ENCODE assay signal across 8 cellular contexts in the genomic region with DNA sequence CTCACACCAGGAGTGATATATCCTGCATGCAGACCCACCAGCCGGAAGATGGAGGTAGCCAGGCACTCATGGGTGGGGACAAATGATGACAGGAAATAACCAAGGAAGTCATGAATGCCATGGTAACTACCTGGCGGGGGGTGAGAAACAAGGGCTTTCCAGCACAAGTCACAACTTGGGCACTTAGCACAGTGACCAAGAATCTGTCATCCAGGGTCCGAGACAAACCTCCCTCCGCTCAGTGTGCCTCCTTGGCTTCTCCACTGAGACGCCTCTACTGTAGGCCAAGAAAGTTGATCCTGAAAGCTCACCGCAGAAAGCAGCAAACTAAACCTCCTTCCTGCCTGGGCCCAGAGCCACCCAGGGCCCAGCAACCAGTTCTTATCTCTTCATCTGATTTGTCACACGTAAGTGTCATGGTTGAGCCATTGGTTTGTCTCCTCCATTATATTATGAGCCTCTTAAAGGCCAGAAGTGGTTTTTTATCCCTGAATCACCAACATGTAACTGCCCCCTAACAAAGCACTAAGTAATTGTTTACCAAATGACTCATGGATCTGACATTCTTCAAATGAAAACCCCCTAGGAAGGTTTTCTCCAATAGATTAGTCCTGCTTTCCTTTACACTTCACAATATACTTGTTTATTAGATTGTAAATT.
A peak's percentile ranks its signal among the peaks of the same experiment; 100 is the strongest.
DNase-seq lines count a peak whose midpoint lies in the region; ATAC-seq and TF ChIP-seq lines count a peak whose summit lies in the region.

No MANE protein-coding gene starts in this region.

- DNase-seq in AG08396 (ENCODE audit: low spot score) (peak; percentile 44), MG63 (peak; percentile 79), fibroblast of lung (ENCODE audit: low read depth in 2 of 2) (peak; percentile 78 to 99), NCI-H524 treated with DMSO at 0.1 percent for 48 hours (lab: John Stamatoyannopoulos, UW) (no peak), NCI-H1694 treated with DMSO at 0.1 percent for 48 hours (lab: John Stamatoyannopoulos, UW) (no peak), lower lobe of right lung (no peak)
- DNase-seq in activated CD8-positive, alpha-beta memory T cell treated with anti-CD3 and anti-CD28 coated beads, Interleukin-2, amount 10 ng/mL, durations not matched to agents 7 days and 5 days = peak; percentile 74
- DNase-seq in stimulated activated CD8-positive, alpha-beta memory T cell treated with anti-CD3 and anti-CD28 coated beads, Interleukin-15, amount 100 ng/mL, for 48 hours (ENCODE audit: low read depth in 2 of 2) = peak; percentile 31 to 54

- no peak overlapping the region for H3K9ac ChIP-seq in fibroblast of lung (ENCODE audit: insufficient read depth, low read length)

- H3K79me2 ChIP-seq in fibroblast of lung (ENCODE audit: control insufficient read depth, insufficient read depth, low read length) = no peaks in the 10 kb centered on the region

- H3K4me3 ChIP-seq in MG63 = no peak overlapping the region
- H3K4me3 ChIP-seq in fibroblast of lung (replicated peaks in 1 of 4; ENCODE audit: control extremely low read depth in 1 of 4, insufficient read depth in 1 of 4, low read depth in 3 of 4, low read length in 4 of 4) = no peak overlapping the region
- H3K4me3 ChIP-seq in lower lobe of right lung = no peak overlapping the region

- H3K4me2 ChIP-seq in fibroblast of lung (ENCODE audit: extremely low read depth, insufficient read depth, low read length) = no peak overlapping the region

- H3K4me1 ChIP-seq in fibroblast of lung (ENCODE audit: control insufficient read depth, extremely low read depth, insufficient read depth, low read length) (peaks cover 4% of the 10 kb centered on the region), lower lobe of right lung (peaks cover 5% of the 10 kb centered on the region)

- no peaks in the 10 kb centered on the region for H3K27me3 ChIP-seq in MG63
- H3K27me3 ChIP-seq in fibroblast of lung (ENCODE audit: control insufficient read depth, insufficient read depth, low read length) = peaks cover 6% of the 10 kb centered on the region
- no peaks in the 10 kb centered on the region for H3K27me3 ChIP-seq in lower lobe of right lung (ENCODE audit: low read depth)

- H3K36me3 ChIP-seq in MG63 = no peaks in the 10 kb centered on the region
- H3K36me3 ChIP-seq in fibroblast of lung (ENCODE audit: control insufficient read depth, insufficient read depth, low read length) = no peaks in the 10 kb centered on the region
- no peaks in the 10 kb centered on the region for H3K36me3 ChIP-seq in lower lobe of right lung

- H3K27ac ChIP-seq in fibroblast of lung (ENCODE audit: insufficient read depth, low read length) = no peak overlapping the region
- H3K27ac ChIP-seq in lower lobe of right lung = no peak overlapping the region

- no peaks in the 10 kb centered on the region for H4K20me1 ChIP-seq in fibroblast of lung (ENCODE audit: control insufficient read depth, extremely low read depth, insufficient read depth, low read length)

- no peaks in the 10 kb centered on the region for H3K27me3 Mint-ChIP-seq in activated CD8-positive, alpha-beta memory T cell treated with anti-CD3 and anti-CD28 coated beads, Interleukin-2, amount 10 ng/mL, durations not matched to agents 7 days and 5 days

- H3K27ac Mint-ChIP-seq in activated CD8-positive, alpha-beta memory T cell treated with anti-CD3 and anti-CD28 coated beads, Interleukin-2, amount 10 ng/mL, durations not matched to agents 7 days and 5 days = peak overlapping the region; percentile 94

- H2AFZ ChIP-seq in fibroblast of lung (ENCODE audit: low read length) = no peak overlapping the region

- H3K9me3 ChIP-seq in MG63 = no peaks in the 10 kb centered on the region
- H3K9me3 ChIP-seq in fibroblast of lung (ENCODE audit: control insufficient read depth, insufficient read depth, low read depth, low read length) = no peaks in the 10 kb centered on the region
- no peaks in the 10 kb centered on the region for H3K9me3 ChIP-seq in lower lobe of right lung

- TF ChIP-seq CTCF in fibroblast of lung (conservative IDR thresholded peaks at IDR 0.05 in 1 of 2, IDR thresholded peaks at IDR 0.05 in 1 of 2; ENCODE audit: low read depth in 1 of 2, low read length in 2 of 2) = no peak
- TF ChIP-seq CTCF in lower lobe of right lung (IDR thresholded peaks at IDR 0.05) = no peak

- peak overlapping the region; percentile 47 for H3K4me3 Mint-ChIP-seq in activated CD8-positive, alpha-beta memory T cell treated with anti-CD3 and anti-CD28 coated beads, Interleukin-2, amount 10 ng/mL, durations not matched to agents 7 days and 5 days

- peak; percentile 80 for ATAC-seq in activated CD8-positive, alpha-beta memory T cell treated with anti-CD3 and anti-CD28 coated beads, Interleukin-2, amount 10 ng/mL, durations not matched to agents 7 days and 5 days
- ATAC-seq in lower lobe of right lung = no peak

- CTCF ChIA-PET in activated CD8-positive, alpha-beta memory T cell treated with anti-CD3 and anti-CD28 coated beads, Interleukin-2, amount 10 ng/mL, durations not matched to agents 7 days and 5 days (lab: Charles Lee) = interaction anchor here (1.5 kb wide), 1 partner anchor 148 kb away, joined by 3 read pairs; no protein-coding TSS in a partner anchor

- peaks cover 39% of the 10 kb centered on the region for H3K4me1 Mint-ChIP-seq in activated CD8-positive, alpha-beta memory T cell treated with anti-CD3 and anti-CD28 coated beads, Interleukin-2, amount 10 ng/mL, durations not matched to agents 7 days and 5 days

- H3K36me3 Mint-ChIP-seq in activated CD8-positive, alpha-beta memory T cell treated with anti-CD3 and anti-CD28 coated beads, Interleukin-2, amount 10 ng/mL, durations not matched to agents 7 days and 5 days = peaks cover 48% of the 10 kb centered on the region

- intact Hi-C loops in lower lobe of right lung (cut with DNase I) = no loop called here

- peaks cover 11% of the 10 kb centered on the region for H3K9me3 Mint-ChIP-seq in activated CD8-positive, alpha-beta memory T cell treated with anti-CD3 and anti-CD28 coated beads, Interleukin-2, amount 10 ng/mL, durations not matched to agents 7 days and 5 days (ENCODE audit: low read depth)

Comparison
In these comparisons a context has a peak if more than half of its experiments do, and no peak if none do; other contexts are left out.
1. DNase-seq: peak in AG08396 (single experiment), MG63 (single experiment), activated CD8-positive, alpha-beta memory T cell treated with anti-CD3 and anti-CD28 coated beads, Interleukin-2, amount 10 ng/mL, durations not matched to agents 7 days and 5 days (single experiment), fibroblast of lung (2 of 2) and stimulated activated CD8-positive, alpha-beta memory T cell treated with anti-CD3 and anti-CD28 coated beads, Interleukin-15, amount 100 ng/mL, for 48 hours (2 of 2); none in NCI-H524 treated with DMSO at 0.1 percent for 48 hours (single experiment), NCI-H1694 treated with DMSO at 0.1 percent for 48 hours (single experiment) and lower lobe of right lung (single experiment).